Comparison of ENCODE assay signal across 8 cellular contexts in the genomic region with DNA sequence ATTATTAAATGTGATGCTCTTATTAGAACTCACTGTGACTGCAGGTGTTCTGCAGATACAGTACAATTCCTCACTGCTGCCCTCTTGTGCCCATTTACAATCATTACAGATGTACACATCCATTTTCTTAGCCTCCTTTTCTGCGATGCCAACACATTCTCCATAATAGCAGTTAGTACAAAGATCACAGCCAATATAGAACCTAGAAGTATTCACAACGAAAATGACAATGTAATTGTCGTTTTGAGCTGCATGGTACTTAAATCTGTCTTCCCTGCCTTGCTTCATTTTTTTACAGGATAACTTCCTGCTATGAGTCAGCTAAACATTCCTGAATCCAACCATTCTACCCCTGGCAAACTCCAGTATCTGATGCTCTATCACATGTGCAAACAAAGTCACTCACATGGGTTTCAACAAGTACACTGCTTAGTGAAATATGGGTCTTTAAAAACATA. TPM values are rescaled to one million over a fixed set of nuclear protein-coding genes. Genes with fewer than 3 reads are reported as not detected.
DNase-seq lines count a peak whose midpoint lies in the region; ATAC-seq and TF ChIP-seq lines count a peak whose summit lies in the region.
"Not testable (repeated sequence)": the region's sequence is repeated elsewhere in the genome, so short reads cannot be mapped to it uniquely, and the experiment has no call there.

No MANE protein-coding gene starts in this region.

- not testable (repeated sequence) for H3K36me3 ChIP-seq in adipocyte (ENCODE audit: control insufficient read depth, insufficient read depth, low read length, severe bottlenecking)

- CTCF ChIA-PET in Calu3 (lab: Charles Lee), result interaction anchor here (0.6 to 1.0 kb wide), 7 partner anchors 15 to 1019 kb away, joined by 3 to 12 read pairs (median 3); partner anchors contain the start of gene KANSL1

- POLR2A ChIA-PET in naive thymus-derived CD8-positive, alpha-beta T cell (lab: Charles Lee), result not testable (repeated sequence)

- H3K27me3 Mint-ChIP-seq in Calu3 (ENCODE audit: unreplicated experiment); naive thymus-derived CD8-positive, alpha-beta T cell; stimulated activated memory B cell treated with anti-CD40 and anti-IgM and Interleukin-4, amounts not matched to agents 10 μg/mL and 1 μg/mL and 100 μg/mL, for 72 hours: not testable (repeated sequence)

- peak; percentile 98 for TF ChIP-seq CTCF in Calu3 (IDR thresholded peaks at IDR 0.05; ENCODE audit: unreplicated experiment)

- not testable (repeated sequence) for BruUV-seq in Calu3 (replicated peaks; lab: Mats Ljungman, UMichigan)

- not testable (repeated sequence) for H3K9ac ChIP-seq in adipocyte (ENCODE audit: low read length)

- H3K9me3 Mint-ChIP-seq in Calu3 (ENCODE audit: low read depth, unreplicated experiment); naive thymus-derived CD8-positive, alpha-beta T cell; stimulated activated memory B cell treated with anti-CD40 and anti-IgM and Interleukin-4, amounts not matched to agents 10 μg/mL and 1 μg/mL and 100 μg/mL, for 72 hours: not testable (repeated sequence)

- H3K4me1 Mint-ChIP-seq in Calu3 (ENCODE audit: low read depth, unreplicated experiment), result peaks cover 49% of the 10 kb centered on the region
- peaks cover 12 to 27% (median 18%) of the 10 kb centered on the region in 4 donors for H3K4me1 Mint-ChIP-seq in naive thymus-derived CD8-positive, alpha-beta T cell
- H3K4me1 Mint-ChIP-seq in stimulated activated memory B cell treated with anti-CD40 and anti-IgM and Interleukin-4, amounts not matched to agents 10 μg/mL and 1 μg/mL and 100 μg/mL, for 72 hours, result peaks cover 22% of the 10 kb centered on the region

- H3K27ac Mint-ChIP-seq in Calu3 (ENCODE audit: unreplicated experiment), result peak overlapping the region; percentile 50
- peak overlapping the region in 3 of 10 donors; percentile 2 to 29 (median 22) for H3K27ac Mint-ChIP-seq in naive thymus-derived CD8-positive, alpha-beta T cell
- H3K27ac Mint-ChIP-seq in stimulated activated memory B cell treated with anti-CD40 and anti-IgM and Interleukin-4, amounts not matched to agents 10 μg/mL and 1 μg/mL and 100 μg/mL, for 72 hours, result not testable (repeated sequence)

- peaks cover 10% of the 10 kb centered on the region for H3K36me3 Mint-ChIP-seq in Calu3 (ENCODE audit: insufficient read depth, unreplicated experiment)
- not testable (repeated sequence) for H3K36me3 Mint-ChIP-seq in naive thymus-derived CD8-positive, alpha-beta T cell; stimulated activated memory B cell treated with anti-CD40 and anti-IgM and Interleukin-4, amounts not matched to agents 10 μg/mL and 1 μg/mL and 100 μg/mL, for 72 hours

- H3K4me3 Mint-ChIP-seq in Calu3 (ENCODE audit: low read depth, unreplicated experiment), result peak overlapping the region; percentile 1
- not testable (repeated sequence) for H3K4me3 Mint-ChIP-seq in naive thymus-derived CD8-positive, alpha-beta T cell; stimulated activated memory B cell treated with anti-CD40 and anti-IgM and Interleukin-4, amounts not matched to agents 10 μg/mL and 1 μg/mL and 100 μg/mL, for 72 hours

- DNase-seq in Calu3 (peak; percentile 87), HS-27A (ENCODE audit: low read depth) (peak; percentile 84), NCI-H446 (lab: John Stamatoyannopoulos, UW) (peak; percentile 80 to 84), T-helper 2 cell (peak in 3 of 5 experiments; percentile 47 to 80 (median 54)), adipocyte (ENCODE audit: low read depth) (peak; percentile 99), foreskin melanocyte (peak; percentile 74)
- DNase-seq in naive thymus-derived CD8-positive, alpha-beta T cell, result peak; percentile 31 to 84 (median 68)

- H3K4me3 ChIP-seq in adipocyte (ENCODE audit: low read length), result not testable (repeated sequence)

- not testable (repeated sequence) for H3K9me3 ChIP-seq in adipocyte (ENCODE audit: control insufficient read depth, low read length)

- ATAC-seq in naive thymus-derived CD8-positive, alpha-beta T cell, result peak; percentile 93 to 96
- ATAC-seq in stimulated activated memory B cell treated with anti-CD40 and anti-IgM and Interleukin-4, amounts not matched to agents 10 μg/mL and 1 μg/mL and 100 μg/mL, for 72 hours, result peak; percentile 66

- H3K4me1 ChIP-seq in adipocyte (ENCODE audit: control insufficient read depth, insufficient read depth, low read length), result not testable (repeated sequence)

- H3K27me3 ChIP-seq in adipocyte (replicated peaks; ENCODE audit: control insufficient read depth, insufficient read depth, low read length), result not testable (repeated sequence)

- intact Hi-C loops in Calu3 (cut with micrococcal nuclease; ENCODE audit: unreplicated experiment), result loop anchor here (10.0 kb wide), 2 partner anchors 142 to 282 kb away; no protein-coding TSS in a partner anchor

RNA-seq across cellular contexts. Expression of gene LRRC37A, which starts 8.1 kb away (rescaled TPM):
- 8.3 and 8.6 TPM in 2 replicates for total RNA-seq in Calu3 (2022)
- 1 to 10 TPM; 7.5 to 9.7 TPM for total RNA-seq in naive thymus-derived CD8-positive, alpha-beta T cell
- 1 to 10 TPM in 1 of 3 donors, under 1 TPM in 2; 0.27 to 1.7 (median 0.42) TPM for polyA plus RNA-seq in naive thymus-derived CD8-positive, alpha-beta T cell
